ENCODE assay signal across 8 cellular contexts in genomic region chr19:679418-680286, GRCh38. TPM values are rescaled to one million over a fixed set of nuclear protein-coding genes. Genes with fewer than 3 reads are reported as not detected.
A peak's percentile ranks its signal among the peaks of the same experiment; 100 is the strongest.
DNase-seq lines count a peak whose midpoint lies in the region; ATAC-seq and TF ChIP-seq lines count a peak whose summit lies in the region.

No MANE protein-coding gene starts in this region.

- H3K36me3 ChIP-seq in WERI-Rb-1, result no peaks in the 10 kb centered on the region; the same call in 1 of the 2 replicates
- no peaks in the 10 kb centered on the region for H3K36me3 ChIP-seq in endocrine pancreas (ENCODE audit: control insufficient read depth, insufficient read depth, low read length)

- H3K4me3 ChIP-seq in WERI-Rb-1 (ENCODE audit: low read depth, low read length) (peak overlapping the region; percentile 61), endocrine pancreas (ENCODE audit: control insufficient read depth, insufficient read depth, low read length) (no peak overlapping the region)

- H3K4me1 ChIP-seq in endocrine pancreas (ENCODE audit: control insufficient read depth, insufficient read depth, low read length), result no peaks in the 10 kb centered on the region

- peak overlapping the region; percentile 91 for H3K27ac ChIP-seq in C4-2B
- peak overlapping the region; percentile 96 for H3K27ac ChIP-seq in WERI-Rb-1
- peak overlapping the region; percentile 85 for H3K27ac ChIP-seq in substantia nigra (ENCODE audit: low read depth, low read length, poor library complexity, severe bottlenecking)

- DNase-seq in WERI-Rb-1, result peak; percentile 44
- DNase-seq in mesenteric fat pad (ENCODE audit: low spot score), result peak; percentile 93
- DNase-seq in substantia nigra (lab: John Stamatoyannopoulos, UW), result peak in 33 of 49 donors; percentile 12 to 82 (median 52)
- DNase-seq in NCI-H1436 treated with DMSO at 0.1 percent for 48 hours (lab: John Stamatoyannopoulos, UW), result no peak

- peak; percentile 3 for ATAC-seq in GM19351 (IDR thresholded peaks at IDR 0.05; ENCODE audit: unreplicated experiment)
- peak; percentile 8 for ATAC-seq in HG03460 (IDR thresholded peaks at IDR 0.05; ENCODE audit: unreplicated experiment)

- no peaks in the 10 kb centered on the region for H3K9me3 ChIP-seq in WERI-Rb-1 (ENCODE audit: severe bottlenecking)
- no peaks in the 10 kb centered on the region for H3K9me3 ChIP-seq in endocrine pancreas (ENCODE audit: control insufficient read depth, low read length)

- H3K27me3 ChIP-seq in WERI-Rb-1 (ENCODE audit: insufficient read depth, low read depth, severe bottlenecking) (peaks cover 15% of the 10 kb centered on the region), endocrine pancreas (ENCODE audit: control insufficient read depth, insufficient read depth, low read length) (peaks cover 3% of the 10 kb centered on the region)

- peak overlapping the region; percentile 93 for H3K9ac ChIP-seq in endocrine pancreas (ENCODE audit: control insufficient read depth, insufficient read depth, low read length)

- TF ChIP-seq CTCF in C4-2B (conservative IDR thresholded peaks at IDR 0.05), result no peak
- no peak for TF ChIP-seq CTCF in WERI-Rb-1 (IDR thresholded peaks at IDR 0.05; ENCODE audit: low read depth, low read length)

RNA-seq across cellular contexts. Expression of gene FSTL3, which starts 3.5 kb away (rescaled TPM):
- 193 TPM for total RNA-seq in mesenteric fat pad

RNA-seq across cellular contexts. Expression of gene PRSS57, which starts 15.6 kb away (rescaled TPM):
- not detected for total RNA-seq in mesenteric fat pad

RNA-seq across cellular contexts. Expression of gene RNF126, which starts 16.6 kb away (rescaled TPM):
- 37.3 TPM for total RNA-seq in mesenteric fat pad

RNA-seq across cellular contexts. Expression of gene PALM, which starts 29.1 kb away (rescaled TPM):
- total RNA-seq in mesenteric fat pad, result 212 TPM

RNA-seq across cellular contexts. Expression of gene FGF22, which starts 40.0 kb away (rescaled TPM):
- total RNA-seq in mesenteric fat pad, result 0.22 TPM
